ENCODE assay signal across 17 cellular contexts in genomic region chr20:6560978-6561377, GRCh38.
DNase-seq lines count a peak whose midpoint lies in the region; TF ChIP-seq lines count a peak whose summit lies in the region.
"Had no signal": no experiment of that assay in that cellular context is flagged by ENCODE, and none has a peak within 500 bp of the region (broad histone marks: within the 10 kb centered on the region; RNA-seq: fewer than 3 reads in every experiment).

No MANE protein-coding gene starts in this region.

- DNase-seq in LoVo (ENCODE audit: low spot score) (peak; percentile 5), OCI-M1 (lab: John Stamatoyannopoulos, UW) (peak; percentile 82), brain microvascular endothelial cell (no peak), mesothelial cell of epicardium (ENCODE audit: low spot score in 2 of 2, unreplicated experiment in 2 of 2) (no peak), Karpas-422 (no peak), SW 1271 (lab: John Stamatoyannopoulos, UW) (no peak), T-helper 9 cell (no peak)
- DNase-seq in CD8-positive, alpha-beta memory T cell = no peak
- DNase-seq: CD8-positive, alpha-beta T cell; Kasumi-1; NCI-H1436; NCI-H2029; NCI-H345; Right ventricle myocardium superior; T-helper 1 cell had no signal

- TF ChIP-seq CTCF in brain microvascular endothelial cell (IDR thresholded peaks at IDR 0.05; ENCODE audit: low read depth, low read length, missing control alignments) (no peak), mesothelial cell of epicardium (IDR thresholded peaks at IDR 0.05; ENCODE audit: unreplicated experiment) (no peak)

- H3K9ac ChIP-seq in Karpas-422 (ENCODE audit: low read length) = no peak overlapping the region
- H3K9ac ChIP-seq: BLaER1 treated with 17β-estradiol and CSF1 and Interleukin-3, amounts not matched to agents 10 nM and 100 nM had no signal

- no peak overlapping the region for H2AFZ ChIP-seq in Karpas-422 (ENCODE audit: low read length)

- peak overlapping the region; percentile 17 for H3K27ac Mint-ChIP-seq in mesothelial cell of epicardium
- no peak overlapping the region for H3K27ac Mint-ChIP-seq in CD8-positive, alpha-beta memory T cell
- H3K27ac Mint-ChIP-seq: CD8-positive, alpha-beta T cell had no signal

- H3K79me2 ChIP-seq in Karpas-422 (ENCODE audit: low read length) = no peaks in the 10 kb centered on the region

- in situ Hi-C loops in brain microvascular endothelial cell (cut with HindIII; ENCODE audit: low pct_ligation_motif_present, low sequenced_read_pairs) = no loop called here

- H3K27ac ChIP-seq in brain microvascular endothelial cell = peak overlapping the region; percentile 97
- H3K27ac ChIP-seq in Karpas-422 (ENCODE audit: low read length) = no peak overlapping the region
- H3K27ac ChIP-seq in CD8-positive, alpha-beta memory T cell (ENCODE audit: low read depth, low read length) = no peak overlapping the region
- H3K27ac ChIP-seq: BLaER1 treated with 17β-estradiol and CSF1 and Interleukin-3, amounts not matched to agents 10 nM and 100 nM had no signal

- no peak overlapping the region for H3K4me3 Mint-ChIP-seq in mesothelial cell of epicardium
- no peak overlapping the region for H3K4me3 Mint-ChIP-seq in CD8-positive, alpha-beta memory T cell
- H3K4me3 Mint-ChIP-seq: CD8-positive, alpha-beta T cell had no signal

- CTCF ChIA-PET in CD8-positive, alpha-beta memory T cell (lab: Charles Lee) = no interaction called here

- no peak overlapping the region for H3K4me3 ChIP-seq in brain microvascular endothelial cell (ENCODE audit: low read depth, low read length)
- no peak overlapping the region for H3K4me3 ChIP-seq in Karpas-422 (ENCODE audit: low read length)
- no peak overlapping the region for H3K4me3 ChIP-seq in CD8-positive, alpha-beta memory T cell (ENCODE audit: low read length)
- H3K4me3 ChIP-seq: BLaER1 treated with 17β-estradiol and CSF1 and Interleukin-3, amounts not matched to agents 10 nM and 100 nM; HAP-1 had no signal

- no peaks in the 10 kb centered on the region for H3K36me3 Mint-ChIP-seq in mesothelial cell of epicardium
- no peaks in the 10 kb centered on the region for H3K36me3 Mint-ChIP-seq in CD8-positive, alpha-beta memory T cell
- H3K36me3 Mint-ChIP-seq: CD8-positive, alpha-beta T cell had no signal

- H3K9me3 Mint-ChIP-seq in mesothelial cell of epicardium = no peaks in the 10 kb centered on the region
- H3K9me3 Mint-ChIP-seq in CD8-positive, alpha-beta memory T cell = peaks cover 0 to 14% (median 3%) of the 10 kb centered on the region in 5 donors

- H3K27me3 ChIP-seq in brain microvascular endothelial cell (replicated peaks) (no peaks in the 10 kb centered on the region), Karpas-422 (ENCODE audit: low read length) (no peaks in the 10 kb centered on the region)
- H3K27me3 ChIP-seq in CD8-positive, alpha-beta memory T cell (ENCODE audit: insufficient read depth, low read length, poor library complexity, severe bottlenecking) = no peaks in the 10 kb centered on the region
- H3K27me3 ChIP-seq: BLaER1 treated with 17β-estradiol and CSF1 and Interleukin-3, amounts not matched to agents 10 nM and 100 nM had no signal

- no peaks in the 10 kb centered on the region for H3K4me1 ChIP-seq in Karpas-422 (ENCODE audit: low read length)
- no peaks in the 10 kb centered on the region for H3K4me1 ChIP-seq in CD8-positive, alpha-beta memory T cell (ENCODE audit: insufficient read depth, low read length)
- H3K4me1 ChIP-seq: HAP-1 had no signal

- peaks cover 40% of the 10 kb centered on the region for H3K4me1 Mint-ChIP-seq in mesothelial cell of epicardium
- no peaks in the 10 kb centered on the region for H3K4me1 Mint-ChIP-seq in CD8-positive, alpha-beta memory T cell

- H3K9me2 ChIP-seq in Karpas-422 (replicated peaks; ENCODE audit: insufficient read depth, low read length) = no peaks in the 10 kb centered on the region

- no peaks in the 10 kb centered on the region for H3K9me3 ChIP-seq in Karpas-422 (ENCODE audit: low read length)
- no peaks in the 10 kb centered on the region for H3K9me3 ChIP-seq in CD8-positive, alpha-beta memory T cell (ENCODE audit: low read length)
- H3K9me3 ChIP-seq: BLaER1 treated with 17β-estradiol and CSF1 and Interleukin-3, amounts not matched to agents 10 nM and 100 nM; HAP-1 had no signal

- no peak overlapping the region for H3K4me2 ChIP-seq in Karpas-422 (ENCODE audit: low read depth, low read length, poor library complexity, severe bottlenecking)

- no peaks in the 10 kb centered on the region for H4K20me1 ChIP-seq in Karpas-422 (ENCODE audit: insufficient read depth, low read depth, low read length)
- H4K20me1 ChIP-seq: BLaER1 treated with 17β-estradiol and CSF1 and Interleukin-3, amounts not matched to agents 10 nM and 100 nM had no signal

- POLR2A ChIA-PET in CD8-positive, alpha-beta memory T cell (lab: Charles Lee) = no interaction called here

- H3K36me3 ChIP-seq in brain microvascular endothelial cell (replicated peaks) = no peaks in the 10 kb centered on the region
- H3K36me3 ChIP-seq in Karpas-422 (ENCODE audit: insufficient read depth, low read length) = no peaks in the 10 kb centered on the region
- H3K36me3 ChIP-seq in CD8-positive, alpha-beta memory T cell (ENCODE audit: insufficient read depth, low read length) = no peaks in the 10 kb centered on the region
- H3K36me3 ChIP-seq: BLaER1 treated with 17β-estradiol and CSF1 and Interleukin-3, amounts not matched to agents 10 nM and 100 nM; HAP-1 had no signal

- H3K27me3 Mint-ChIP-seq in mesothelial cell of epicardium (ENCODE audit: low read depth) = no peaks in the 10 kb centered on the region
- no peaks in the 10 kb centered on the region for H3K27me3 Mint-ChIP-seq in CD8-positive, alpha-beta memory T cell

Comparison
In these comparisons a context has a peak if more than half of its experiments do, and no peak if none do; other contexts are left out.
1. DNase-seq: peak in LoVo (single experiment) and OCI-M1 (single experiment); none in brain microvascular endothelial cell (single experiment), mesothelial cell of epicardium (0 of 2), Karpas-422 (single experiment), SW 1271 (0 of 2), CD8-positive, alpha-beta memory T cell (0 of 5) and T-helper 9 cell (single experiment).